13 cellular contexts compared by ENCODE assay signal in genomic region chr6:107539409-107539808, GRCh38. TPM values are rescaled to one million over a fixed set of nuclear protein-coding genes. Genes with fewer than 3 reads are reported as not detected.
DNase-seq lines count a peak whose midpoint lies in the region; ATAC-seq, FAIRE-seq and TF ChIP-seq lines count a peak whose summit lies in the region.
"Had no signal": no experiment of that assay in that cellular context is flagged by ENCODE, and none has a peak within 500 bp of the region (broad histone marks: within the 10 kb centered on the region; RNA-seq: fewer than 3 reads in every experiment).

No MANE protein-coding gene starts in this region.

- peak overlapping the region; percentile 88 for H3K4me2 ChIP-seq in HepG2 (ENCODE audit: low read depth, low read length)

- 1% methylated on average over 6 of the region's 6 CpGs for WGBS in HepG2 (ENCODE audit: low lambda C conversion rate)

- intact Hi-C loops in Caco-2 (cut with micrococcal nuclease; ENCODE audit: unreplicated experiment) (loop anchor here (1.0 kb wide), 1 partner anchor 46 kb away; no protein-coding TSS in a partner anchor), HepG2 (cut with micrococcal nuclease; ENCODE audit: unreplicated experiment) (no loop called here)

- FAIRE-seq in HepG2 (lab: Jason Lieb, UNC), result peak; percentile 100

- peaks cover 34% of the 10 kb centered on the region for H3K4me1 Mint-ChIP-seq in Caco-2 (ENCODE audit: low read depth, unreplicated experiment)

- H3K36me3 Mint-ChIP-seq in Caco-2 (ENCODE audit: insufficient read depth, unreplicated experiment), result no peaks in the 10 kb centered on the region

- H2AFZ ChIP-seq in HepG2 (ENCODE audit: low read length), result no peak overlapping the region

- no peaks in the 10 kb centered on the region for H3K9me3 ChIP-seq in Caco-2
- H3K9me3 ChIP-seq in adipocyte (ENCODE audit: control insufficient read depth, low read length), result no peaks in the 10 kb centered on the region
- H3K9me3 ChIP-seq in HepG2 (ENCODE audit: low read length), result no peaks in the 10 kb centered on the region

- no peak overlapping the region for H3K9ac ChIP-seq in adipocyte (ENCODE audit: low read length)
- H3K9ac ChIP-seq in HepG2 (ENCODE audit: insufficient read depth, low read depth, low read length), result peak overlapping the region; percentile 80

- H3K36me3 ChIP-seq in Caco-2 (ENCODE audit: control insufficient read depth, insufficient read depth, low read length) (no peaks in the 10 kb centered on the region), adipocyte (ENCODE audit: control insufficient read depth, insufficient read depth, low read length, severe bottlenecking) (no peaks in the 10 kb centered on the region), HepG2 (replicated peaks in 1 of 2; ENCODE audit: control insufficient read depth in 1 of 2, insufficient read depth in 2 of 2, low read length in 2 of 2) (peaks cover 2 to 3% of the 10 kb centered on the region in 2 experiments; a peak in 4 of 5 replicates)

- H3K27me3 Mint-ChIP-seq in Caco-2 (ENCODE audit: insufficient read depth, unreplicated experiment), result no peaks in the 10 kb centered on the region

- H3K79me2 ChIP-seq in HepG2 (ENCODE audit: insufficient read depth, low read length), result peaks cover 9% of the 10 kb centered on the region

- POLR2A ChIA-PET in Caco-2 (lab: Charles Lee), result interaction anchor here (0.6 kb wide), 1 partner anchor 317 kb away, joined by 3 read pairs; no protein-coding TSS in a partner anchor
- POLR2A ChIA-PET in HepG2 (lab: Yijun Ruan, JAX), result interaction anchor here (1.3 to 3.3 kb wide), 8 partner anchors 11 to 130 kb away, joined by 3 to 41 read pairs (median 7); partner anchors contain the start of gene PDSS2

- in situ Hi-C loops in HepG2 (cut with HindIII; ENCODE audit: extremely low pct_ligation_motif_present, low pct_unique_long_range_greater_than_20kb), result no loop called here

- H3K4me3 Mint-ChIP-seq in Caco-2 (ENCODE audit: unreplicated experiment), result peak overlapping the region; percentile 67

- CTCF ChIA-PET in Caco-2 (lab: Charles Lee) (no interaction called here), HepG2 (lab: Yijun Ruan, JAX; ENCODE audit: low intra/inter-chr PET ratio, low total read pairs) (no interaction called here)

- H3K27ac ChIP-seq in HepG2 (ENCODE audit: extremely low read length, insufficient read depth, low read length), result peak overlapping the region; percentile 95

- TF ChIP-seq POLR2A in HepG2 (IDR thresholded peaks at IDR 0.05; ENCODE audit: insufficient read depth in 1 of 2, low read depth in 2 of 2, low read length in 2 of 2), result peak in 1 of 2 experiments; percentile 77; a peak in 2 of 4 replicates

- TF ChIP-seq EP300 in HepG2 (IDR thresholded peaks at IDR 0.05; ENCODE audit: low read depth in 2 of 2, low read length in 2 of 2) (peak; percentile 90 to 94; a peak in 3 of 4 replicates), HepG2 (CRISPR knock-in tag; IDR thresholded peaks at IDR 0.05; ENCODE audit: borderline replicate concordance) (peak; percentile 93)

- ATAC-seq in HepG2, result peak; percentile 82

- H3K27ac Mint-ChIP-seq in Caco-2 (ENCODE audit: unreplicated experiment), result peak overlapping the region; percentile 92

- H3K4me1 ChIP-seq in Caco-2 (peaks cover 32% of the 10 kb centered on the region), adipocyte (ENCODE audit: control insufficient read depth, insufficient read depth, low read length) (peaks cover 5% of the 10 kb centered on the region), HepG2 (ENCODE audit: insufficient read depth, low read length) (peaks cover 38% of the 10 kb centered on the region)

- no peak for TF ChIP-seq CTCF in Caco-2 (IDR thresholded peaks at IDR 0.05; ENCODE audit: insufficient read depth in 1 of 2, low read depth in 1 of 2, low read length in 1 of 2, severe bottlenecking in 1 of 2, unreplicated experiment in 1 of 2)
- no peak for TF ChIP-seq CTCF in HepG2 (CRISPR knock-in tag; IDR thresholded peaks at IDR 0.05)

- H3K4me3 ChIP-seq in Caco-2 (ENCODE audit: low read depth, low read length) (no peak overlapping the region), adipocyte (ENCODE audit: low read length) (no peak overlapping the region), HepG2 (replicated peaks in 1 of 3; ENCODE audit: insufficient read depth in 1 of 3, low read depth in 2 of 3, low read length in 3 of 3) (peak overlapping the region; percentile 34 to 49 (median 40); a peak in 5 of 6 replicates)

- no peaks in the 10 kb centered on the region for H3K27me3 ChIP-seq in Caco-2 (replicated peaks; ENCODE audit: control insufficient read depth, insufficient read depth, low read length)
- no peaks in the 10 kb centered on the region for H3K27me3 ChIP-seq in adipocyte (replicated peaks; ENCODE audit: control insufficient read depth, insufficient read depth, low read length)
- no peaks in the 10 kb centered on the region for H3K27me3 ChIP-seq in HepG2 (ENCODE audit: control insufficient read depth in 1 of 2, insufficient read depth in 2 of 2, low read length in 2 of 2)

- TF ChIP-seq RAD21 in HepG2 (CRISPR knock-in tag; IDR thresholded peaks at IDR 0.05), result no peak

- BruUV-seq in Caco-2 (replicated peaks; lab: Mats Ljungman, UMichigan) (no TSS peak), HepG2 (replicated peaks; lab: Mats Ljungman, UMichigan) (no TSS peak)

- peaks cover 9% of the 10 kb centered on the region for H3K9me3 Mint-ChIP-seq in Caco-2 (ENCODE audit: unreplicated experiment)

- H4K20me1 ChIP-seq in HepG2 (ENCODE audit: insufficient read depth, low read length), result no peaks in the 10 kb centered on the region

- DNase-seq in Caco-2 (peak; percentile 62 to 71), LoVo (ENCODE audit: low spot score) (peak; percentile 11), adipocyte (ENCODE audit: low read depth) (peak; percentile 25), HepG2 (ENCODE audit: low spot score) (peak; percentile 96), amygdala (lab: John Stamatoyannopoulos, UW) (no peak), RKO (ENCODE audit: low spot score) (no peak)
- no peak for DNase-seq in activated CD4-positive, alpha-beta T cell treated with anti-CD3 and anti-CD28 coated beads for 1 hour
- DNase-seq in stimulated activated CD4-positive, alpha-beta T cell treated with anti-CD3 and anti-CD28 coated beads, Interleukin-12 subunit alpha, Interleukin-12 subunit beta, amount 100 ng/mL, for 4 hours, result no peak
- DNase-seq: activated CD4-positive, alpha-beta T cell treated with anti-CD3 and anti-CD28 coated beads for 48 hours; activated naive CD4-positive, alpha-beta T cell treated with Interleukin-2 at 50 U/mL for 16 hours; NCI-H1694; stimulated activated CD4-positive, alpha-beta T cell treated with anti-CD3 and anti-CD28 coated beads, Interleukin-1b, Interleukin-23, amount 100 ng/mL, for 48 hours; stimulated activated naive CD4-positive, alpha-beta T cell treated with Interleukin-2 at 50 U/mL for 16 hours had no signal

TF ChIP-seq in HepG2, 621 proteins besides CTCF, POLR2A, EP300 and RAD21 (continues in another document):
- peak; percentile 75; the same call in 1 of the 2 replicates for TF ChIP-seq FOXJ3 (CRISPR knock-in tag; IDR thresholded peaks at IDR 0.05; ENCODE audit: borderline replicate concordance)

RNA-seq across cellular contexts. Expression of gene SOBP, which starts 49.5 kb away (rescaled TPM):
- total RNA-seq in Caco-2 (2022), result 0.14 TPM in 1 of 2 replicates, not detected in the other
- 5.0 and 6.9 TPM in 2 replicates for total RNA-seq in HepG2 (2016; rRNA removed; fragmentation: Illumina TruSeq; extraction: Trizol)
- 16.8 and 17.1 TPM in 2 replicates for total RNA-seq in HepG2 (2016; cell fraction: cytosol; rRNA removed; fragmentation: Illumina TruSeq; extraction: Trizol; ENCODE audit: low read depth)
- total RNA-seq in HepG2 (2016; cell fraction: insoluble cytoplasmic fraction; rRNA removed; fragmentation: Illumina TruSeq; extraction: Trizol), result 4.6 and 7.3 TPM in 2 replicates
- 9.6 and 9.9 TPM in 2 replicates for total RNA-seq in HepG2 (2016; cell fraction: membrane; rRNA removed; fragmentation: Illumina TruSeq; extraction: Trizol)
- 20.2 and 20.8 TPM in 2 replicates for total RNA-seq in HepG2 (2016; cell fraction: nucleus; rRNA removed; fragmentation: Illumina TruSeq; extraction: Trizol)
- 1.2 and 1.5 TPM in 2 replicates for polyA plus RNA-seq in HepG2 (2011; rRNA removed)
- 0.68 and 0.69 TPM in 2 replicates for polyA plus RNA-seq in HepG2 (2011; cell fraction: cytosol; rRNA removed)
- polyA plus RNA-seq in HepG2 (2011; cell fraction: nucleus; rRNA removed), result 2.6 and 4.7 TPM in 2 replicates
- polyA plus RNA-seq in HepG2 (2012), result 7.5 and 8.9 TPM in 2 replicates
- 3.7 and 4.0 TPM in 2 replicates for polyA plus RNA-seq in HepG2 (2016; cell fraction: cytosol; fragmentation: Illumina TruSeq; extraction: Trizol; ENCODE audit: low read depth)
- 7.3 and 10.4 TPM in 2 replicates for polyA plus RNA-seq in HepG2 (2016; cell fraction: insoluble cytoplasmic fraction; fragmentation: Illumina TruSeq; extraction: Trizol; ENCODE audit: low read depth)
- polyA plus RNA-seq in HepG2 (2016; cell fraction: membrane; fragmentation: Illumina TruSeq; extraction: Trizol; ENCODE audit: low read depth), result 7.3 and 8.1 TPM in 2 replicates
- 11.6 and 12.0 TPM in 2 replicates for polyA plus RNA-seq in HepG2 (2016; cell fraction: nucleus; fragmentation: Illumina TruSeq; extraction: Trizol; ENCODE audit: insufficient read depth, low read depth)
- 0.12 and 2.0 TPM in 2 replicates for polyA minus RNA-seq in HepG2 (2011; rRNA and poly(A)+ RNA removed; ENCODE audit: low replicate concordance)
- polyA minus RNA-seq in HepG2 (2011; cell fraction: cytosol; rRNA and poly(A)+ RNA removed), result 2.5 and 3.5 TPM in 2 replicates
- polyA minus RNA-seq in HepG2 (2011; cell fraction: nucleus; rRNA and poly(A)+ RNA removed), result 17.2 and 22.7 TPM in 2 replicates

Comparison
In these comparisons a context has a peak if more than half of its experiments do, and no peak if none do; other contexts are left out.
1. DNase-seq: peak in Caco-2 (2 of 2), LoVo (single experiment), adipocyte (single experiment) and HepG2 (single experiment); none in amygdala (0 of 56), activated CD4-positive, alpha-beta T cell treated with anti-CD3 and anti-CD28 coated beads for 1 hour (single experiment), RKO (single experiment) and stimulated activated CD4-positive, alpha-beta T cell treated with anti-CD3 and anti-CD28 coated beads, Interleukin-12 subunit alpha, Interleukin-12 subunit beta, amount 100 ng/mL, for 4 hours (single experiment).
2. H3K4me3 ChIP-seq: peak in HepG2 (3 of 3); none in Caco-2 (single experiment) and adipocyte (single experiment).